1 cellular context compared by ENCODE assay signal in the genomic region with DNA sequence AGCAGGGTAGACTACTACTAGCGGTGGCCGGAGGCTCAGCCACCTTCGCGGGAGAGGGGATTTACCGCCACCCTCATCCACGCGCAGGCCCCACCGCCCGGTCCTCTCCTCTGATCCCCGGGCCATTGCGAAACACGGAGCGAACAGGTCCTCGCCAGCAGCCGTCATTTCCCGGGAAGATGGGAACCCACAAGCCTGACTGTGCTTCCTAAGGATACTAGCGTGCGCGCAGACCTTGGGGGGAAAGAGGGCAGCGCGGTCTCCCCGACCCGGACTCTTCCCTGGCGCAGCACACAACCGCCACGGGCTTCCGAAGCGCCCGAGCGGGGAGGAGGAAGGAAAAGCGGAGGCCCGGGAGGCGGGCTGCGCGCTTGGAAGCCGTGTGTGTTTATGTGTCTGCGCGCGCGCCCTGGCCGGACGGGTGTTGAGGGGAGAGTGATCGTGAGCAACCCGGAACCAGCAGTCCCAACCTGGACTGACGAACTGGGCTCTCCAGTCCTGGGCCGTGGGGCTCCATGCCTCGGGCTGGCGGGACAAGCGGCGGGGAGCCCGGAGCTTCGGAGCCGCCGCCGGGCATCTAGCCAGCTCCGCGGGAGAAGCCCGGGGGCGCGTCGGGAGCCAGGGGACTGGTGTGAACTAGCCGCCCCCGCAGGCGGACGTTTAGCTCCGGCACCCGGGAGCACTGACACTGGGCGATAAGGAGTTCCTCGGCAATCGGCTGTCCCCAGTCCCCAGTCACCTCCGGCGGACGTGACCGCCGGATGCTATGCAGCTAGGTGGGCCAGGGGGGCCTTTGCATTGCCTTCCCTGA.
TF ChIP-seq lines count a peak whose summit lies in the region.

No MANE protein-coding gene starts in this region.

TF ChIP-seq in K562, 482 proteins besides CTCF, POLR2A, EP300 and RAD21 (continued from another document):
- TF ChIP-seq, protein P1, sequence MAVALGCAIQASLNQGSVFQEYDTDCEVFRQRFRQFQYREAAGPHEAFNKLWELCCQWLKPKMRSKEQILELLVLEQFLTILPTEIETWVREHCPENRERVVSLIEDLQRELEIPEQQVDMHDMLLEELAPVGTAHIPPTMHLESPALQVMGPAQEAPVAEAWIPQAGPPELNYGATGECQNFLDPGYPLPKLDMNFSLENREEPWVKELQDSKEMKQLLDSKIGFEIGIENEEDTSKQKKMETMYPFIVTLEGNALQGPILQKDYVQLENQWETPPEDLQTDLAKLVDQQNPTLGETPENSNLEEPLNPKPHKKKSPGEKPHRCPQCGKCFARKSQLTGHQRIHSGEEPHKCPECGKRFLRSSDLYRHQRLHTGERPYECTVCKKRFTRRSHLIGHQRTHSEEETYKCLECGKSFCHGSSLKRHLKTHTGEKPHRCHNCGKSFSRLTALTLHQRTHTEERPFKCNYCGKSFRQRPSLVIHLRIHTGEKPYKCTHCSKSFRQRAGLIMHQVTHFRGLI (CRISPR knock-in tag; IDR thresholded peaks at IDR 0.05) = no peak
- peak; percentile 85 for TF ChIP-seq MTA2 (IDR thresholded peaks at IDR 0.05; ENCODE audit: low read depth)
- peak; percentile 72; the same call in 1 of the 2 replicates for TF ChIP-seq PHB2 (IDR thresholded peaks at IDR 0.05; ENCODE audit: low read depth)
- TF ChIP-seq, protein P2, sequence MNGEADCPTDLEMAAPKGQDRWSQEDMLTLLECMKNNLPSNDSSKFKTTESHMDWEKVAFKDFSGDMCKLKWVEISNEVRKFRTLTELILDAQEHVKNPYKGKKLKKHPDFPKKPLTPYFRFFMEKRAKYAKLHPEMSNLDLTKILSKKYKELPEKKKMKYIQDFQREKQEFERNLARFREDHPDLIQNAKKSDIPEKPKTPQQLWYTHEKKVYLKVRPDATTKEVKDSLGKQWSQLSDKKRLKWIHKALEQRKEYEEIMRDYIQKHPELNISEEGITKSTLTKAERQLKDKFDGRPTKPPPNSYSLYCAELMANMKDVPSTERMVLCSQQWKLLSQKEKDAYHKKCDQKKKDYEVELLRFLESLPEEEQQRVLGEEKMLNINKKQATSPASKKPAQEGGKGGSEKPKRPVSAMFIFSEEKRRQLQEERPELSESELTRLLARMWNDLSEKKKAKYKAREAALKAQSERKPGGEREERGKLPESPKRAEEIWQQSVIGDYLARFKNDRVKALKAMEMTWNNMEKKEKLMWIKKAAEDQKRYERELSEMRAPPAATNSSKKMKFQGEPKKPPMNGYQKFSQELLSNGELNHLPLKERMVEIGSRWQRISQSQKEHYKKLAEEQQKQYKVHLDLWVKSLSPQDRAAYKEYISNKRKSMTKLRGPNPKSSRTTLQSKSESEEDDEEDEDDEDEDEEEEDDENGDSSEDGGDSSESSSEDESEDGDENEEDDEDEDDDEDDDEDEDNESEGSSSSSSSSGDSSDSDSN (IDR thresholded peaks at IDR 0.05; ENCODE audit: borderline replicate concordance in 1 of 2, low read depth in 2 of 2, low read length in 2 of 2) = peak; percentile 90 to 98
- TF ChIP-seq, protein P3, sequence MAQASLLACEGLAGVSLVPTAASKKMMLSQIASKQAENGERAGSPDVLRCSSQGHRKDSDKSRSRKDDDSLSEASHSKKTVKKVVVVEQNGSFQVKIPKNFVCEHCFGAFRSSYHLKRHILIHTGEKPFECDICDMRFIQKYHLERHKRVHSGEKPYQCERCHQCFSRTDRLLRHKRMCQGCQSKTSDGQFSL (CRISPR knock-in tag; IDR thresholded peaks at IDR 0.05) = no peak
- TF ChIP-seq, protein P3 (tag; IDR thresholded peaks at IDR 0.05) = no peak
- peak; percentile 88 for TF ChIP-seq PCBP1 (IDR thresholded peaks at IDR 0.05; ENCODE audit: low read depth, low read length, poor library complexity, severe bottlenecking)
- peak; percentile 42 for TF ChIP-seq HNRNPLL (IDR thresholded peaks at IDR 0.05; ENCODE audit: low read depth, low read length, poor library complexity, severe bottlenecking)
- TF ChIP-seq TAL1 (IDR thresholded peaks at IDR 0.05) = peak; percentile 93
- TF ChIP-seq, protein P4, sequence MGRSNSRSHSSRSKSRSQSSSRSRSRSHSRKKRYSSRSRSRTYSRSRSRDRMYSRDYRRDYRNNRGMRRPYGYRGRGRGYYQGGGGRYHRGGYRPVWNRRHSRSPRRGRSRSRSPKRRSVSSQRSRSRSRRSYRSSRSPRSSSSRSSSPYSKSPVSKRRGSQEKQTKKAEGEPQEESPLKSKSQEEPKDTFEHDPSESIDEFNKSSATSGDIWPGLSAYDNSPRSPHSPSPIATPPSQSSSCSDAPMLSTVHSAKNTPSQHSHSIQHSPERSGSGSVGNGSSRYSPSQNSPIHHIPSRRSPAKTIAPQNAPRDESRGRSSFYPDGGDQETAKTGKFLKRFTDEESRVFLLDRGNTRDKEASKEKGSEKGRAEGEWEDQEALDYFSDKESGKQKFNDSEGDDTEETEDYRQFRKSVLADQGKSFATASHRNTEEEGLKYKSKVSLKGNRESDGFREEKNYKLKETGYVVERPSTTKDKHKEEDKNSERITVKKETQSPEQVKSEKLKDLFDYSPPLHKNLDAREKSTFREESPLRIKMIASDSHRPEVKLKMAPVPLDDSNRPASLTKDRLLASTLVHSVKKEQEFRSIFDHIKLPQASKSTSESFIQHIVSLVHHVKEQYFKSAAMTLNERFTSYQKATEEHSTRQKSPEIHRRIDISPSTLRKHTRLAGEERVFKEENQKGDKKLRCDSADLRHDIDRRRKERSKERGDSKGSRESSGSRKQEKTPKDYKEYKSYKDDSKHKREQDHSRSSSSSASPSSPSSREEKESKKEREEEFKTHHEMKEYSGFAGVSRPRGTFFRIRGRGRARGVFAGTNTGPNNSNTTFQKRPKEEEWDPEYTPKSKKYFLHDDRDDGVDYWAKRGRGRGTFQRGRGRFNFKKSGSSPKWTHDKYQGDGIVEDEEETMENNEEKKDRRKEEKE (IDR thresholded peaks at IDR 0.05; ENCODE audit: borderline replicate concordance in 1 of 2, control insufficient read depth in 1 of 2, low read depth in 2 of 2, low read length in 1 of 2) = peak in 1 of 2 experiments; percentile 53; a peak in 1 of 4 replicates
- TF ChIP-seq HOXB6 (CRISPR knock-in tag; IDR thresholded peaks at IDR 0.05; ENCODE audit: borderline replicate concordance) = no peak
- TF ChIP-seq ETV5 (CRISPR knock-in tag; IDR thresholded peaks at IDR 0.05; ENCODE audit: low read depth) = peak; percentile 100
- peak; percentile 93 for TF ChIP-seq NEUROD1 (IDR thresholded peaks at IDR 0.05; ENCODE audit: borderline replicate concordance, low read depth, low read length, partially characterized antibody)
- TF ChIP-seq GABPB1 (CRISPR knock-in tag; IDR thresholded peaks at IDR 0.05) = peak; percentile 28; the same call in 1 of the 2 replicates
- TF ChIP-seq CBFA2T2 (conservative IDR thresholded peaks at IDR 0.05) = peak; percentile 89
- no peak; the same call in 1 of the 2 replicates for TF ChIP-seq JUN (IDR thresholded peaks at IDR 0.05; ENCODE audit: borderline replicate concordance, low read depth, low read length)
- TF ChIP-seq JUN (CRISPR knock-in tag; IDR thresholded peaks at IDR 0.05; ENCODE audit: borderline replicate concordance) = no peak
- TF ChIP-seq, protein P5, sequence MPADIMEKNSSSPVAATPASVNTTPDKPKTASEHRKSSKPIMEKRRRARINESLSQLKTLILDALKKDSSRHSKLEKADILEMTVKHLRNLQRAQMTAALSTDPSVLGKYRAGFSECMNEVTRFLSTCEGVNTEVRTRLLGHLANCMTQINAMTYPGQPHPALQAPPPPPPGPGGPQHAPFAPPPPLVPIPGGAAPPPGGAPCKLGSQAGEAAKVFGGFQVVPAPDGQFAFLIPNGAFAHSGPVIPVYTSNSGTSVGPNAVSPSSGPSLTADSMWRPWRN (IDR thresholded peaks at IDR 0.05; ENCODE audit: low read depth) = 0 out of 2 replicates have a peak, but pooled peaks have one; percentile 51
- peak; percentile 91 for TF ChIP-seq CXXC5 (CRISPR knock-in tag; IDR thresholded peaks at IDR 0.05)
- TF ChIP-seq KAT2B (IDR thresholded peaks at IDR 0.05; ENCODE audit: low read depth, low read length) = no peak
- peak; percentile 53; the same call in 1 of the 2 replicates for TF ChIP-seq SP1 (CRISPR knock-in tag; IDR thresholded peaks at IDR 0.05)
- no peak for TF ChIP-seq ZNF239 (CRISPR knock-in tag; IDR thresholded peaks at IDR 0.05)
- TF ChIP-seq, protein P6, sequence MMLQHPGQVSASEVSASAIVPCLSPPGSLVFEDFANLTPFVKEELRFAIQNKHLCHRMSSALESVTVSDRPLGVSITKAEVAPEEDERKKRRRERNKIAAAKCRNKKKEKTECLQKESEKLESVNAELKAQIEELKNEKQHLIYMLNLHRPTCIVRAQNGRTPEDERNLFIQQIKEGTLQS (IDR thresholded peaks at IDR 0.05) = peak; percentile 6; the same call in 1 of the 2 replicates
- TF ChIP-seq, protein P6 (CRISPR knock-in tag; conservative IDR thresholded peaks at IDR 0.05) = no peak
- TF ChIP-seq TRIM24 (IDR thresholded peaks at IDR 0.05) = peak; percentile 63 to 76; a peak in 3 of 4 replicates
- TF ChIP-seq NFRKB (IDR thresholded peaks at IDR 0.05; ENCODE audit: low read depth) = peak; percentile 54
- TF ChIP-seq, protein P7, sequence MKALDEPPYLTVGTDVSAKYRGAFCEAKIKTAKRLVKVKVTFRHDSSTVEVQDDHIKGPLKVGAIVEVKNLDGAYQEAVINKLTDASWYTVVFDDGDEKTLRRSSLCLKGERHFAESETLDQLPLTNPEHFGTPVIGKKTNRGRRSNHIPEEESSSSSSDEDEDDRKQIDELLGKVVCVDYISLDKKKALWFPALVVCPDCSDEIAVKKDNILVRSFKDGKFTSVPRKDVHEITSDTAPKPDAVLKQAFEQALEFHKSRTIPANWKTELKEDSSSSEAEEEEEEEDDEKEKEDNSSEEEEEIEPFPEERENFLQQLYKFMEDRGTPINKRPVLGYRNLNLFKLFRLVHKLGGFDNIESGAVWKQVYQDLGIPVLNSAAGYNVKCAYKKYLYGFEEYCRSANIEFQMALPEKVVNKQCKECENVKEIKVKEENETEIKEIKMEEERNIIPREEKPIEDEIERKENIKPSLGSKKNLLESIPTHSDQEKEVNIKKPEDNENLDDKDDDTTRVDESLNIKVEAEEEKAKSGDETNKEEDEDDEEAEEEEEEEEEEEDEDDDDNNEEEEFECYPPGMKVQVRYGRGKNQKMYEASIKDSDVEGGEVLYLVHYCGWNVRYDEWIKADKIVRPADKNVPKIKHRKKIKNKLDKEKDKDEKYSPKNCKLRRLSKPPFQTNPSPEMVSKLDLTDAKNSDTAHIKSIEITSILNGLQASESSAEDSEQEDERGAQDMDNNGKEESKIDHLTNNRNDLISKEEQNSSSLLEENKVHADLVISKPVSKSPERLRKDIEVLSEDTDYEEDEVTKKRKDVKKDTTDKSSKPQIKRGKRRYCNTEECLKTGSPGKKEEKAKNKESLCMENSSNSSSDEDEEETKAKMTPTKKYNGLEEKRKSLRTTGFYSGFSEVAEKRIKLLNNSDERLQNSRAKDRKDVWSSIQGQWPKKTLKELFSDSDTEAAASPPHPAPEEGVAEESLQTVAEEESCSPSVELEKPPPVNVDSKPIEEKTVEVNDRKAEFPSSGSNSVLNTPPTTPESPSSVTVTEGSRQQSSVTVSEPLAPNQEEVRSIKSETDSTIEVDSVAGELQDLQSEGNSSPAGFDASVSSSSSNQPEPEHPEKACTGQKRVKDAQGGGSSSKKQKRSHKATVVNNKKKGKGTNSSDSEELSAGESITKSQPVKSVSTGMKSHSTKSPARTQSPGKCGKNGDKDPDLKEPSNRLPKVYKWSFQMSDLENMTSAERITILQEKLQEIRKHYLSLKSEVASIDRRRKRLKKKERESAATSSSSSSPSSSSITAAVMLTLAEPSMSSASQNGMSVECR (CRISPR knock-in tag; IDR thresholded peaks at IDR 0.05) = 0 out of 2 replicates have a peak, but pooled peaks have one; percentile 37
- TF ChIP-seq, protein P8, sequence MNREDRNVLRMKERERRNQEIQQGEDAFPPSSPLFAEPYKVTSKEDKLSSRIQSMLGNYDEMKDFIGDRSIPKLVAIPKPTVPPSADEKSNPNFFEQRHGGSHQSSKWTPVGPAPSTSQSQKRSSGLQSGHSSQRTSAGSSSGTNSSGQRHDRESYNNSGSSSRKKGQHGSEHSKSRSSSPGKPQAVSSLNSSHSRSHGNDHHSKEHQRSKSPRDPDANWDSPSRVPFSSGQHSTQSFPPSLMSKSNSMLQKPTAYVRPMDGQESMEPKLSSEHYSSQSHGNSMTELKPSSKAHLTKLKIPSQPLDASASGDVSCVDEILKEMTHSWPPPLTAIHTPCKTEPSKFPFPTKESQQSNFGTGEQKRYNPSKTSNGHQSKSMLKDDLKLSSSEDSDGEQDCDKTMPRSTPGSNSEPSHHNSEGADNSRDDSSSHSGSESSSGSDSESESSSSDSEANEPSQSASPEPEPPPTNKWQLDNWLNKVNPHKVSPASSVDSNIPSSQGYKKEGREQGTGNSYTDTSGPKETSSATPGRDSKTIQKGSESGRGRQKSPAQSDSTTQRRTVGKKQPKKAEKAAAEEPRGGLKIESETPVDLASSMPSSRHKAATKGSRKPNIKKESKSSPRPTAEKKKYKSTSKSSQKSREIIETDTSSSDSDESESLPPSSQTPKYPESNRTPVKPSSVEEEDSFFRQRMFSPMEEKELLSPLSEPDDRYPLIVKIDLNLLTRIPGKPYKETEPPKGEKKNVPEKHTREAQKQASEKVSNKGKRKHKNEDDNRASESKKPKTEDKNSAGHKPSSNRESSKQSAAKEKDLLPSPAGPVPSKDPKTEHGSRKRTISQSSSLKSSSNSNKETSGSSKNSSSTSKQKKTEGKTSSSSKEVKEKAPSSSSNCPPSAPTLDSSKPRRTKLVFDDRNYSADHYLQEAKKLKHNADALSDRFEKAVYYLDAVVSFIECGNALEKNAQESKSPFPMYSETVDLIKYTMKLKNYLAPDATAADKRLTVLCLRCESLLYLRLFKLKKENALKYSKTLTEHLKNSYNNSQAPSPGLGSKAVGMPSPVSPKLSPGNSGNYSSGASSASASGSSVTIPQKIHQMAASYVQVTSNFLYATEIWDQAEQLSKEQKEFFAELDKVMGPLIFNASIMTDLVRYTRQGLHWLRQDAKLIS (CRISPR knock-in tag; IDR thresholded peaks at IDR 0.05) = peak; percentile 64
- TF ChIP-seq, protein P9, sequence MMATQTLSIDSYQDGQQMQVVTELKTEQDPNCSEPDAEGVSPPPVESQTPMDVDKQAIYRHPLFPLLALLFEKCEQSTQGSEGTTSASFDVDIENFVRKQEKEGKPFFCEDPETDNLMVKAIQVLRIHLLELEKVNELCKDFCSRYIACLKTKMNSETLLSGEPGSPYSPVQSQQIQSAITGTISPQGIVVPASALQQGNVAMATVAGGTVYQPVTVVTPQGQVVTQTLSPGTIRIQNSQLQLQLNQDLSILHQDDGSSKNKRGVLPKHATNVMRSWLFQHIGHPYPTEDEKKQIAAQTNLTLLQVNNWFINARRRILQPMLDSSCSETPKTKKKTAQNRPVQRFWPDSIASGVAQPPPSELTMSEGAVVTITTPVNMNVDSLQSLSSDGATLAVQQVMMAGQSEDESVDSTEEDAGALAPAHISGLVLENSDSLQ (IDR thresholded peaks at IDR 0.05) = 0 out of 2 replicates have a peak, but pooled peaks have one; percentile 9
- TF ChIP-seq RBM14 (IDR thresholded peaks at IDR 0.05; ENCODE audit: borderline replicate concordance, insufficient read depth, low read depth, low read length) = no peak
TF ChIP-seq in K562: peak in this region for 121.
